In the genomic region with DNA sequence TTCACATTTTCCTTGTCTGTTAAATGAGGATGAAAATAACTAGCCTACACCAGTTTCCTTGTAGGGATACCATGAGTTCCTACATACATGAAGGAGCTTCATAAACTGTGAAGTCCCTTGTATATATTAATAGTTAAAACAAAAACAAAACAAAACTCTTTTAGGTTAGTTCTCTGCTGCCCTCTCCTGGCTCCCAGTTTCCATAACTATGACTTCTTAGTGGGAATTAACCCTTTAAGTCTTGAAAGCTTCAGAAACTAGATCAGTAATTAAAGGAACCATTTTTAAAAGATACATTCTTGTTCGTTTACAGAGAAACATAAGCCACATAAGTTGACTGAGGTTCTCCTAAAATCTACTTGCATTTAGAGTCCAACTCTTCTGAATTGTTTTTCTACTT, we compare ENCODE assay signal across 9 cellular contexts.
DNase-seq lines count a peak whose midpoint lies in the region; ATAC-seq, FAIRE-seq and TF ChIP-seq lines count a peak whose summit lies in the region.
"Had no signal": no experiment of that assay in that cellular context is flagged by ENCODE, and none has a peak within 500 bp of the region (broad histone marks: within the 10 kb centered on the region; RNA-seq: fewer than 3 reads in every experiment).

No MANE protein-coding gene starts in this region.

- H4K91ac ChIP-seq in H1 (replicated peaks; ENCODE audit: insufficient read length, low read length) = no peak overlapping the region

- no peak overlapping the region for H3K4ac ChIP-seq in H1 (replicated peaks; ENCODE audit: insufficient read length, low read depth, low read length)

- H4K8ac ChIP-seq in H1 (ENCODE audit: extremely low read depth, insufficient read depth, low read length) = no peak overlapping the region

- intact Hi-C loops in A673 (cut with micrococcal nuclease; ENCODE audit: unreplicated experiment) = loop anchor here (1.0 to 10.0 kb wide), 2 partner anchors 347 to 738 kb away; no protein-coding TSS in a partner anchor

- POLR2A ChIA-PET in A673 (lab: Charles Lee; ENCODE audit: low non-redundant PET) = no interaction called here
- POLR2A ChIA-PET in H1 (lab: Charles Lee; ENCODE audit: partially characterized antibody) = interaction anchor here (1.8 kb wide), 1 partner anchor 347 kb away, joined by 7 read pairs; no protein-coding TSS in a partner anchor

- H2BK20ac ChIP-seq in H1 (ENCODE audit: low read length) = no peak overlapping the region

- CTCF ChIA-PET in A673 (lab: Charles Lee) (interaction anchor here (0.8 to 2.0 kb wide), 2 partner anchors 344 to 347 kb away, joined by 3 to 8 read pairs; no protein-coding TSS in a partner anchor), H1 (lab: Charles Lee; ENCODE audit: partially characterized antibody) (interaction anchor here (0.6 to 10.6 kb wide), 45 partner anchors 9 to 722 kb away, joined by 3 to 129 read pairs (median 4); no protein-coding TSS in a partner anchor)

- no peaks in the 10 kb centered on the region for H4K20me1 ChIP-seq in H1 (replicated peaks in 1 of 2; ENCODE audit: control insufficient read depth in 1 of 2, insufficient read depth in 2 of 2, low read length in 2 of 2)

- H3K4me3 Mint-ChIP-seq in osteocyte (ENCODE audit: unreplicated experiment) = no peak overlapping the region
- no peak overlapping the region for H3K4me3 Mint-ChIP-seq in stimulated activated effector memory CD8-positive, alpha-beta T cell treated with anti-CD3 and anti-CD28 coated beads, Interleukin-12 subunit alpha, Interleukin-12 subunit beta, amount 100 ng/mL, for 72 hours
- H3K4me3 Mint-ChIP-seq: central memory CD8-positive, alpha-beta T cell had no signal

- no peaks in the 10 kb centered on the region for H3K79me2 ChIP-seq in H1 (ENCODE audit: control insufficient read depth in 1 of 2, insufficient read depth in 2 of 2, low read length in 2 of 2)

- no peak overlapping the region for H3K9ac ChIP-seq in H1 (replicated peaks in 1 of 4; ENCODE audit: extremely low read depth in 1 of 4, low read depth in 3 of 4, low read length in 3 of 4)

- H3K27me3 Mint-ChIP-seq in osteocyte (ENCODE audit: unreplicated experiment) = no peaks in the 10 kb centered on the region
- H3K27me3 Mint-ChIP-seq: central memory CD8-positive, alpha-beta T cell had no signal

- H3K36me3 ChIP-seq in A673 (ENCODE audit: insufficient read depth, low read length, poor library complexity, severe bottlenecking) (no peaks in the 10 kb centered on the region), H1 (ENCODE audit: control insufficient read depth in 2 of 4, insufficient read depth in 4 of 4, low read length in 3 of 4) (no peaks in the 10 kb centered on the region)

- H3K14ac ChIP-seq in H1 (ENCODE audit: insufficient read length) = no peak overlapping the region

- TF ChIP-seq CTCF in A673 (conservative IDR thresholded peaks at IDR 0.05; ENCODE audit: low read depth, low read length) (peak; percentile 76), GM12873 (IDR thresholded peaks at IDR 0.05; ENCODE audit: insufficient read depth, low read depth, low read length, missing control alignments) (peak; percentile 38), H1 (IDR thresholded peaks at IDR 0.05; ENCODE audit: control extremely low read depth in 1 of 3, insufficient read depth in 1 of 3, low read depth in 1 of 3, low read length in 3 of 3) (peak in 2 of 3 experiments; percentile 40 to 56; a peak in 2 of 4 replicates), osteocyte (IDR thresholded peaks at IDR 0.05) (peak; percentile 68)

- TF ChIP-seq RAD21 in H1 (IDR thresholded peaks at IDR 0.05 in 1 of 2, conservative IDR thresholded peaks at IDR 0.05 in 1 of 2; ENCODE audit: low read depth in 2 of 2, low read length in 2 of 2) = peak; percentile 81 to 82

- H3K56ac ChIP-seq in H1 (replicated peaks; ENCODE audit: insufficient read length, low read depth, low read length) = no peak overlapping the region

- no peaks in the 10 kb centered on the region for H3K4me1 ChIP-seq in A673 (ENCODE audit: insufficient read depth, low read length, poor library complexity, severe bottlenecking)
- peaks cover 0 to 4% (median 0%) of the 10 kb centered on the region in 4 experiments; a peak in 1 of 7 replicates for H3K4me1 ChIP-seq in H1 (replicated peaks in 1 of 4; ENCODE audit: control insufficient read depth in 3 of 4, insufficient read depth in 4 of 4, low read length in 3 of 4)

- H3K27me3 ChIP-seq in A673 (replicated peaks; ENCODE audit: insufficient read depth, low read depth, low read length, poor library complexity) (no peaks in the 10 kb centered on the region), H1 (replicated peaks in 1 of 4; ENCODE audit: control insufficient read depth in 3 of 4, extremely low read depth in 1 of 4, insufficient read depth in 3 of 4, low read length in 3 of 4) (no peaks in the 10 kb centered on the region)

- peak; percentile 75 for DNase-seq in A673 (ENCODE audit: low spot score)
- DNase-seq in NCI-H526 treated with DMSO at 0.1 percent for 48 hours (lab: John Stamatoyannopoulos, UW) = peak; percentile 60
- DNase-seq in H1 (ENCODE audit: low read depth in 1 of 2, low spot score in 2 of 2) = peak; percentile 9 to 47
- DNase-seq in osteocyte (ENCODE audit: extremely low spot score, unreplicated experiment) = no peak
- no peak for DNase-seq in activated gamma-delta T cell treated with Interleukin-2 at 50 U/mL for 16 hours
- DNase-seq in stimulated activated effector memory CD8-positive, alpha-beta T cell treated with anti-CD3 and anti-CD28 coated beads, Interleukin-12 subunit alpha, Interleukin-12 subunit beta, amount 100 ng/mL, for 72 hours (ENCODE audit: low spot score in 2 of 2) = no peak

- no TSS peak for BruUV-seq in A673 (replicated peaks; lab: Mats Ljungman, UMichigan)

- no peak overlapping the region for H2BK120ac ChIP-seq in H1 (replicated peaks; ENCODE audit: low read depth, low read length)

- H2AFZ ChIP-seq in H1 (ENCODE audit: low read length) = no peak overlapping the region

- H3K27ac ChIP-seq in A673 (ENCODE audit: low read depth, low read length, poor library complexity, severe bottlenecking) = no peak overlapping the region
- no peak overlapping the region for H3K27ac ChIP-seq in H1 (ENCODE audit: low read depth, low read length)

- H2BK15ac ChIP-seq in H1 (ENCODE audit: low read length) = no peak overlapping the region

- no peak overlapping the region for H3K23ac ChIP-seq in H1 (ENCODE audit: insufficient read length)

- no peak for TF ChIP-seq EP300 in H1 (IDR thresholded peaks at IDR 0.05; ENCODE audit: borderline replicate concordance in 1 of 2, low read depth in 2 of 2, low read length in 2 of 2)

- no peaks in the 10 kb centered on the region for H3K4me1 Mint-ChIP-seq in osteocyte (ENCODE audit: unreplicated experiment)
- H3K4me1 Mint-ChIP-seq in stimulated activated effector memory CD8-positive, alpha-beta T cell treated with anti-CD3 and anti-CD28 coated beads, Interleukin-12 subunit alpha, Interleukin-12 subunit beta, amount 100 ng/mL, for 72 hours = no peaks in the 10 kb centered on the region
- H3K4me1 Mint-ChIP-seq: central memory CD8-positive, alpha-beta T cell had no signal

- ATAC-seq in HG02588 (IDR thresholded peaks at IDR 0.05; ENCODE audit: unreplicated experiment) = no peak
- ATAC-seq in stimulated activated effector memory CD8-positive, alpha-beta T cell treated with anti-CD3 and anti-CD28 coated beads, Interleukin-12 subunit alpha, Interleukin-12 subunit beta, amount 100 ng/mL, for 72 hours = no peak

- H3K27ac Mint-ChIP-seq in osteocyte (ENCODE audit: unreplicated experiment) = no peak overlapping the region
- H3K27ac Mint-ChIP-seq in stimulated activated effector memory CD8-positive, alpha-beta T cell treated with anti-CD3 and anti-CD28 coated beads, Interleukin-12 subunit alpha, Interleukin-12 subunit beta, amount 100 ng/mL, for 72 hours = no peak overlapping the region

- H2AK5ac ChIP-seq in H1 (ENCODE audit: low read depth, low read length) = no peak overlapping the region

- H4K5ac ChIP-seq in H1 (ENCODE audit: insufficient read length, low read depth, low read length) = no peak overlapping the region

- no peak overlapping the region for H3K4me2 ChIP-seq in H1 (ENCODE audit: insufficient read depth in 1 of 2, low read depth in 2 of 2, low read length in 2 of 2)

- no peak overlapping the region for H2BK12ac ChIP-seq in H1 (ENCODE audit: low read depth, low read length)

- no peaks in the 10 kb centered on the region for H3K9me3 ChIP-seq in A673 (ENCODE audit: low read depth, low read length, poor library complexity, severe bottlenecking)
- no peaks in the 10 kb centered on the region for H3K9me3 ChIP-seq in H1 (ENCODE audit: insufficient read depth in 2 of 2, low read depth in 1 of 2, low read length in 1 of 2)

- H3K4me3 ChIP-seq in A673 (ENCODE audit: low read depth, low read length, poor library complexity, severe bottlenecking) (no peak overlapping the region), H1 (ENCODE audit: extremely low read depth in 1 of 4, insufficient read depth in 2 of 4, low read depth in 3 of 4, low read length in 4 of 4) (no peak overlapping the region)

- no peak for TF ChIP-seq POLR2A in H1 (IDR thresholded peaks at IDR 0.05; ENCODE audit: control extremely low read depth in 1 of 2, low read depth in 2 of 2, low read length in 2 of 2)

- WGBS in H1 (ENCODE audit: extremely low coverage in 1 of 2, insufficient coverage in 1 of 2, insufficient read length in 1 of 2, insufficient replicate concordance in 2 of 2, low coverage in 1 of 2, low lambda C conversion rate in 2 of 2, missing lambda C conversion rate in 1 of 2), 2 experiments = 50% methylated on average over 1 of the region's 1 CpG; no CpG with 5 or more reads in 1 of the 2 experiments

- no peak overlapping the region for H3K18ac ChIP-seq in H1 (ENCODE audit: extremely low read depth, low read length)

- no peaks in the 10 kb centered on the region for H3K79me1 ChIP-seq in H1 (ENCODE audit: low read depth, low read length)

- no peaks in the 10 kb centered on the region for H3K23me2 ChIP-seq in H1 (ENCODE audit: low read depth, low read length)

- no peaks in the 10 kb centered on the region for H3K9me3 Mint-ChIP-seq in osteocyte (ENCODE audit: unreplicated experiment)
- no peaks in the 10 kb centered on the region for H3K9me3 Mint-ChIP-seq in stimulated activated effector memory CD8-positive, alpha-beta T cell treated with anti-CD3 and anti-CD28 coated beads, Interleukin-12 subunit alpha, Interleukin-12 subunit beta, amount 100 ng/mL, for 72 hours

- no peak overlapping the region for H2BK5ac ChIP-seq in H1 (ENCODE audit: low read depth, low read length)

- H3K36me3 Mint-ChIP-seq in osteocyte (ENCODE audit: unreplicated experiment) = no peaks in the 10 kb centered on the region
- no peaks in the 10 kb centered on the region for H3K36me3 Mint-ChIP-seq in stimulated activated effector memory CD8-positive, alpha-beta T cell treated with anti-CD3 and anti-CD28 coated beads, Interleukin-12 subunit alpha, Interleukin-12 subunit beta, amount 100 ng/mL, for 72 hours

- FAIRE-seq in H1 (lab: Jason Lieb, UNC) = peak; percentile 78

TF ChIP-seq in H1, 55 proteins besides CTCF, POLR2A, EP300 and RAD21:
- TF ChIP-seq GABPA (IDR thresholded peaks at IDR 0.05; ENCODE audit: borderline replicate concordance, insufficient read depth, low read length) = no peak
- 0 out of 2 replicates have a peak, but pooled peaks have one; percentile 5 for TF ChIP-seq JUND (IDR thresholded peaks at IDR 0.05; ENCODE audit: low read length)

Comparison
In these comparisons a context has a peak if more than half of its experiments do, and no peak if none do; other contexts are left out.
1. DNase-seq: peak in A673 (single experiment), NCI-H526 treated with DMSO at 0.1 percent for 48 hours (single experiment) and H1 (2 of 2); none in osteocyte (single experiment), activated gamma-delta T cell treated with Interleukin-2 at 50 U/mL for 16 hours (single experiment) and stimulated activated effector memory CD8-positive, alpha-beta T cell treated with anti-CD3 and anti-CD28 coated beads, Interleukin-12 subunit alpha, Interleukin-12 subunit beta, amount 100 ng/mL, for 72 hours (0 of 2).
2. Peak in every context shown above with its lines, with median percentiles within 50 percentile points of each other: CTCF ChIP-seq.